1 cellular context compared by ENCODE assay signal in the genomic region with DNA sequence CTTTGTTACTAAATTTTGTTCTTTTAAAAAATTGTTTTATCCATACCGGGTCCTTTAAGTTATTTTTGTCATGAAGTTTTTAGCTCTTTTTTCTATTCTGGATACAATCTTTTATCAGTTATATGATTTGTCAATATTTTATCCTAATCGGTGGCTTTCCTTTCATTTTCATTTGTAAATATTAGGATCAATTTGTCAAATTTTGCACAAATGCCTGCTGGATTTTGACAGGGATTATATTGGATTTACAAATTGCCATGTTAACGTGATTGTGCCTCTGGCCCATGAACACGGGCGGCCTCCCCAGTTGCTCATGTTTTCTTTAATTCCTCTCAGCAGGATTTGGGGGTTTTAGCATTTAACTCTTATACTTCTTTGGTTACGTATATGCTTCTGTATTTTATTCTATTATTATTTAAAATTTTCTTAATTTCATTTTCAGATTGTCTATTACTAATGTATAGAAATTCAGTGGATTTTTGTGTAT.
TF ChIP-seq lines count a peak whose summit lies in the region.

No MANE protein-coding gene starts in this region.

TF ChIP-seq in liver, 16 proteins besides CTCF, POLR2A, EP300 and RAD21 (continued from another document):
- TF ChIP-seq, protein P1, sequence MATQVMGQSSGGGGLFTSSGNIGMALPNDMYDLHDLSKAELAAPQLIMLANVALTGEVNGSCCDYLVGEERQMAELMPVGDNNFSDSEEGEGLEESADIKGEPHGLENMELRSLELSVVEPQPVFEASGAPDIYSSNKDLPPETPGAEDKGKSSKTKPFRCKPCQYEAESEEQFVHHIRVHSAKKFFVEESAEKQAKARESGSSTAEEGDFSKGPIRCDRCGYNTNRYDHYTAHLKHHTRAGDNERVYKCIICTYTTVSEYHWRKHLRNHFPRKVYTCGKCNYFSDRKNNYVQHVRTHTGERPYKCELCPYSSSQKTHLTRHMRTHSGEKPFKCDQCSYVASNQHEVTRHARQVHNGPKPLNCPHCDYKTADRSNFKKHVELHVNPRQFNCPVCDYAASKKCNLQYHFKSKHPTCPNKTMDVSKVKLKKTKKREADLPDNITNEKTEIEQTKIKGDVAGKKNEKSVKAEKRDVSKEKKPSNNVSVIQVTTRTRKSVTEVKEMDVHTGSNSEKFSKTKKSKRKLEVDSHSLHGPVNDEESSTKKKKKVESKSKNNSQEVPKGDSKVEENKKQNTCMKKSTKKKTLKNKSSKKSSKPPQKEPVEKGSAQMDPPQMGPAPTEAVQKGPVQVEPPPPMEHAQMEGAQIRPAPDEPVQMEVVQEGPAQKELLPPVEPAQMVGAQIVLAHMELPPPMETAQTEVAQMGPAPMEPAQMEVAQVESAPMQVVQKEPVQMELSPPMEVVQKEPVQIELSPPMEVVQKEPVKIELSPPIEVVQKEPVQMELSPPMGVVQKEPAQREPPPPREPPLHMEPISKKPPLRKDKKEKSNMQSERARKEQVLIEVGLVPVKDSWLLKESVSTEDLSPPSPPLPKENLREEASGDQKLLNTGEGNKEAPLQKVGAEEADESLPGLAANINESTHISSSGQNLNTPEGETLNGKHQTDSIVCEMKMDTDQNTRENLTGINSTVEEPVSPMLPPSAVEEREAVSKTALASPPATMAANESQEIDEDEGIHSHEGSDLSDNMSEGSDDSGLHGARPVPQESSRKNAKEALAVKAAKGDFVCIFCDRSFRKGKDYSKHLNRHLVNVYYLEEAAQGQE (IDR thresholded peaks at IDR 0.05) = no peak
